ENCODE assay signal across 8 cellular contexts in the genomic region with DNA sequence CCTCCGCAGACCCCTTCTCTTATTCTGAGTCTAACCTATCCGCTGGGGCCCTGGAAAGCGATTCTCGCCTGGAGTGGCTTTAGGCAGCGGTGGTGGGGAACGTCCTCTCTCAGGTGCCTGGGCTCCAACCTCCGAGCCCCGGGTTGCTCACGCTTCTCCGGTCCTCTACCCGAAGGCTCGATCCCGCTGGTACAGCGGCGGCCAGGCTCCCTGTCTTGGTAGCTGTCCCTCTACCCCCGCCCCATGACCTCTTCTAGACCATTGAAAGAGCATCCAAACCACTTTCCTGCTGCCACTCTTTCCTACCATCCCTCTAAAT. TPM values are rescaled to one million over a fixed set of nuclear protein-coding genes. Genes with fewer than 3 reads are reported as not detected.
DNase-seq lines count a peak whose midpoint lies in the region; ATAC-seq and TF ChIP-seq lines count a peak whose summit lies in the region.

No MANE protein-coding gene starts in this region.

- H3K4me1 Mint-ChIP-seq in natural killer cell treated with Interleukin-12 subunit alpha and Interleukin-12 subunit beta and Interleukin-15 and Interleukin-18, amount 100 ng/mL, for 72 hours (ENCODE audit: low read depth in 2 of 2): peaks cover 28 to 33% of the 10 kb centered on the region in 2 donors

- peaks cover 8 to 11% of the 10 kb centered on the region in 2 donors for H3K27me3 Mint-ChIP-seq in natural killer cell treated with Interleukin-12 subunit alpha and Interleukin-12 subunit beta and Interleukin-15 and Interleukin-18, amount 100 ng/mL, for 72 hours

- no peaks in the 10 kb centered on the region for H4K20me1 ChIP-seq in SK-N-SH (ENCODE audit: insufficient read depth)

- TF ChIP-seq EP300 in SK-N-SH (IDR thresholded peaks at IDR 0.05; ENCODE audit: borderline replicate concordance in 1 of 2, low read depth in 1 of 2, low read length in 1 of 2): no peak

- ATAC-seq in GM19023 (IDR thresholded peaks at IDR 0.05; ENCODE audit: unreplicated experiment) (peak; percentile 24), HG03342 (IDR thresholded peaks at IDR 0.05; ENCODE audit: unreplicated experiment) (peak; percentile 24)
- ATAC-seq in natural killer cell treated with Interleukin-12 subunit alpha and Interleukin-12 subunit beta and Interleukin-15 and Interleukin-18, amount 100 ng/mL, for 72 hours: peak in 1 of 2 donors; percentile 50

- no peaks in the 10 kb centered on the region for H3K36me3 Mint-ChIP-seq in natural killer cell treated with Interleukin-12 subunit alpha and Interleukin-12 subunit beta and Interleukin-15 and Interleukin-18, amount 100 ng/mL, for 72 hours

- H3K79me2 ChIP-seq in SK-N-SH (ENCODE audit: insufficient read depth): peaks cover 31% of the 10 kb centered on the region

- no peaks in the 10 kb centered on the region for H3K9me3 Mint-ChIP-seq in natural killer cell treated with Interleukin-12 subunit alpha and Interleukin-12 subunit beta and Interleukin-15 and Interleukin-18, amount 100 ng/mL, for 72 hours

- TF ChIP-seq CTCF in BE2C (IDR thresholded peaks at IDR 0.05; ENCODE audit: low read depth, low read length): no peak
- no peak for TF ChIP-seq CTCF in SK-N-SH (IDR thresholded peaks at IDR 0.05)

- H3K27ac ChIP-seq in SK-N-SH (ENCODE audit: low read depth in 2 of 2, low read length in 1 of 2): peak overlapping the region; percentile 69 to 87
- H3K27ac ChIP-seq in esophagus (ENCODE audit: low read depth in 2 of 2, low read length in 1 of 2): peak overlapping the region; percentile 91 to 96

- peak overlapping the region; percentile 47; the same call in 1 of the 2 replicates for H2AFZ ChIP-seq in SK-N-SH (ENCODE audit: low read depth)

- H3K9me3 ChIP-seq in BE2C (no peaks in the 10 kb centered on the region), SK-N-SH (no peaks in the 10 kb centered on the region), esophagus (ENCODE audit: control insufficient read depth in 2 of 2, insufficient read depth in 1 of 2, low read depth in 1 of 2, low read length in 1 of 2) (no peaks in the 10 kb centered on the region)

- H3K36me3 ChIP-seq in BE2C (no peaks in the 10 kb centered on the region), SK-N-SH (replicated peaks in 1 of 2; ENCODE audit: control insufficient read depth in 1 of 2, insufficient read depth in 2 of 2, low read length in 1 of 2) (no peaks in the 10 kb centered on the region), esophagus (ENCODE audit: control insufficient read depth in 2 of 2, insufficient read depth in 2 of 2, low read length in 1 of 2) (no peaks in the 10 kb centered on the region)

- peak overlapping the region; percentile 95 for H3K4me2 ChIP-seq in SK-N-SH

- peak overlapping the region; percentile 87 for H3K9ac ChIP-seq in SK-N-SH

- POLR2A ChIA-PET in SK-N-SH (lab: Yijun Ruan, JAX): interaction anchor here (1.0 kb wide), 1 partner anchor 209 kb away, joined by 3 read pairs; no protein-coding TSS in a partner anchor

- CTCF ChIA-PET in SK-N-SH (lab: Yijun Ruan, JAX): interaction anchor here (2.1 kb wide), 1 partner anchor 211 kb away, joined by 10 read pairs; no protein-coding TSS in a partner anchor

- peak overlapping the region; percentile 62 to 71 for H3K27ac Mint-ChIP-seq in natural killer cell treated with Interleukin-12 subunit alpha and Interleukin-12 subunit beta and Interleukin-15 and Interleukin-18, amount 100 ng/mL, for 72 hours

- H3K4me1 ChIP-seq in BE2C (0 out of 2 replicates have a peak, but pooled peaks cover 3% of the 10 kb centered on the region), SK-N-SH (ENCODE audit: control insufficient read depth in 1 of 2, insufficient read depth in 2 of 2, low read depth in 1 of 2, low read length in 1 of 2) (peaks cover 6 to 18% of the 10 kb centered on the region in 2 experiments; a peak in 3 of 4 replicates), esophagus (ENCODE audit: control insufficient read depth in 2 of 2, insufficient read depth in 2 of 2, low read length in 1 of 2) (peaks cover 0 to 8% of the 10 kb centered on the region in 2 donors)

- H3K27me3 ChIP-seq in BE2C: peaks cover 17% of the 10 kb centered on the region
- no peaks in the 10 kb centered on the region for H3K27me3 ChIP-seq in SK-N-SH (ENCODE audit: insufficient read depth)
- no peaks in the 10 kb centered on the region for H3K27me3 ChIP-seq in esophagus (ENCODE audit: control insufficient read depth in 1 of 2, insufficient read depth in 2 of 2, low read length in 2 of 2)

- TF ChIP-seq RAD21 in SK-N-SH (IDR thresholded peaks at IDR 0.05; ENCODE audit: low read length): no peak

- no peak for DNase-seq in BE2C
- DNase-seq in SK-N-SH: peak; percentile 74
- no peak for DNase-seq in natural killer cell treated with Interleukin-12 subunit alpha and Interleukin-12 subunit beta and Interleukin-15 and Interleukin-18, amount 100 ng/mL, for 72 hours (ENCODE audit: low spot score)
- DNase-seq in Ammon's horn (ENCODE audit: low spot score): no peak
- no peak for DNase-seq in erythroblast (lab: John Stamatoyannopoulos, UW)

- 2% methylated on average over 9 of the region's 16 CpGs for WGBS in SK-N-SH (ENCODE audit: low lambda C conversion rate)
- 0% methylated on average over 15 to 16 of the region's 16 CpGs for WGBS in esophagus, 2 donors

- H3K4me3 Mint-ChIP-seq in natural killer cell treated with Interleukin-12 subunit alpha and Interleukin-12 subunit beta and Interleukin-15 and Interleukin-18, amount 100 ng/mL, for 72 hours: peak overlapping the region; percentile 92

- no peaks in the 10 kb centered on the region for H3K9me2 ChIP-seq in SK-N-SH

- no peak for TF ChIP-seq POLR2A in erythroblast (IDR thresholded peaks at IDR 0.05; ENCODE audit: low read length)

- H3F3A ChIP-seq in SK-N-SH (replicated peaks; ENCODE audit: insufficient read depth): peaks cover 5% of the 10 kb centered on the region

- H3K4me3 ChIP-seq in BE2C (ENCODE audit: low read depth, low read length): peak overlapping the region; percentile 63
- peak overlapping the region; percentile 70 to 76 for H3K4me3 ChIP-seq in SK-N-SH (ENCODE audit: low read depth in 2 of 2, low read length in 1 of 2)
- H3K4me3 ChIP-seq in esophagus (ENCODE audit: low read depth in 1 of 2, low read length in 2 of 2): peak overlapping the region; percentile 69 to 83

TF ChIP-seq in SK-N-SH, 30 proteins besides CTCF, POLR2A, EP300 and RAD21 (continues in another document):
- TF ChIP-seq GATA2 (CRISPR knock-in tag; IDR thresholded peaks at IDR 0.05) (no peak), YY1 (IDR thresholded peaks at IDR 0.05; ENCODE audit: low read depth) (no peak), USF1 (IDR thresholded peaks at IDR 0.05; ENCODE audit: borderline replicate concordance, low read depth) (no peak), MXI1 (IDR thresholded peaks at IDR 0.05; ENCODE audit: low read depth, low read length) (no peak), EZH2phosphoT487 (IDR thresholded peaks at IDR 0.05; ENCODE audit: borderline replicate concordance, low read depth) (no peak), RFX5 (IDR thresholded peaks at IDR 0.05; ENCODE audit: low read length) (no peak), JUND (IDR thresholded peaks at IDR 0.05) (no peak), TCF12 (IDR thresholded peaks at IDR 0.05) (no peak), IRF3 (IDR thresholded peaks at IDR 0.05; ENCODE audit: low read depth, low read length) (no peak), SIN3A (IDR thresholded peaks at IDR 0.05; ENCODE audit: borderline replicate concordance, low read depth, low read length) (no peak)

RNA-seq across cellular contexts. Expression of gene HEBP1, which starts 0.5 kb away (rescaled TPM):
- 1.4 TPM for polyA plus RNA-seq in BE2C (2012; ENCODE audit: insufficient read depth, insufficient read length, low read depth)
- polyA plus RNA-seq in SK-N-SH (2012; rRNA removed) (16.3 and 17.9 TPM in 2 replicates), esophagus (10 to 100 TPM; 28.6 to 39.1 TPM)
- polyA plus RNA-seq in SK-N-SH (2012; cell fraction: cytosol; rRNA removed): 24.2 and 25.8 TPM in 2 replicates
- 12.7 and 18.1 TPM in 2 replicates for polyA plus RNA-seq in SK-N-SH (2012; cell fraction: nucleus; rRNA removed)
- total RNA-seq in natural killer cell treated with Interleukin-12 subunit alpha and Interleukin-12 subunit beta and Interleukin-15 and Interleukin-18, amount 100 ng/mL, for 72 hours: 10 to 100 TPM; 11.2 to 13.9 TPM

RNA-seq across cellular contexts. Expression of gene FAM234B, which starts 43.6 kb away (rescaled TPM):
- 4.2 TPM for polyA plus RNA-seq in BE2C (2012; ENCODE audit: insufficient read depth, insufficient read length, low read depth)
- 3.7 and 4.9 TPM in 2 replicates for polyA plus RNA-seq in SK-N-SH (2012; rRNA removed)
- 3.1 and 3.8 TPM in 2 replicates for polyA plus RNA-seq in SK-N-SH (2012; cell fraction: cytosol; rRNA removed)
- polyA plus RNA-seq in SK-N-SH (2012; cell fraction: nucleus; rRNA removed): 2.2 and 3.4 TPM in 2 replicates
- polyA plus RNA-seq in esophagus: 1 to 10 TPM in 1 of 2 donors, under 1 TPM in 1; 0.84 to 1.1 TPM
- total RNA-seq in natural killer cell treated with Interleukin-12 subunit alpha and Interleukin-12 subunit beta and Interleukin-15 and Interleukin-18, amount 100 ng/mL, for 72 hours: 10 to 100 TPM in 1 of 2 donors, 1 to 10 TPM in 1; 7.2 to 10.1 TPM

RNA-seq across cellular contexts. Expression of gene GPRC5D, which starts 48.6 kb away (rescaled TPM):
- 1.3 TPM for polyA plus RNA-seq in BE2C (2012; ENCODE audit: insufficient read depth, insufficient read length, low read depth)
- not detected in 2 replicates for polyA plus RNA-seq in SK-N-SH (2012; rRNA removed)
- polyA plus RNA-seq in SK-N-SH (2012; cell fraction: cytosol; rRNA removed): not detected in 2 replicates
- polyA plus RNA-seq in SK-N-SH (2012; cell fraction: nucleus; rRNA removed): 0.14 TPM in 1 of 2 replicates, not detected in the other
- under 1 TPM; 0.31 to 0.69 TPM for polyA plus RNA-seq in esophagus
- not detected for total RNA-seq in natural killer cell treated with Interleukin-12 subunit alpha and Interleukin-12 subunit beta and Interleukin-15 and Interleukin-18, amount 100 ng/mL, for 72 hours
